Comparison of ENCODE assay signal across 15 cellular contexts in genomic region chr3:21747376-21747775, GRCh38. TPM values are rescaled to one million over a fixed set of nuclear protein-coding genes. Genes with fewer than 3 reads are reported as not detected.
DNase-seq lines count a peak whose midpoint lies in the region; ATAC-seq and TF ChIP-seq lines count a peak whose summit lies in the region.
"Had no signal": no experiment of that assay in that cellular context is flagged by ENCODE, and none has a peak within 500 bp of the region (broad histone marks: within the 10 kb centered on the region; RNA-seq: fewer than 3 reads in every experiment).

No MANE protein-coding gene starts in this region.

- no peak overlapping the region for H3K27ac ChIP-seq in thyroid gland
- H3K27ac ChIP-seq: PC-9 had no signal

- H3K27me3 ChIP-seq in thyroid gland, result no peaks in the 10 kb centered on the region

- WGBS in thyroid gland, 2 donors, result 30 to 52% methylated on average over 3 of the region's 3 CpGs

- H3K36me3 ChIP-seq in thyroid gland, result no peaks in the 10 kb centered on the region

- intact Hi-C loops in thyroid gland (cut with DNase I), result no loop called here

- no peak for TF ChIP-seq CTCF in thyroid gland (IDR thresholded peaks at IDR 0.05)

- H3K9me3 ChIP-seq in thyroid gland, result no peaks in the 10 kb centered on the region

- H3K4me1 ChIP-seq in thyroid gland, result peaks cover 10 to 22% of the 10 kb centered on the region in 2 donors

- no peak for TF ChIP-seq POLR2A in thyroid gland (IDR thresholded peaks at IDR 0.05)

- no peak for ATAC-seq in stimulated activated naive CD8-positive, alpha-beta T cell treated with anti-CD3 and anti-CD28 coated beads, Interleukin-15, Interleukin-2, amounts not matched to agents 100 U/mL and 50 U/mL, for 24 hours
- ATAC-seq: left colon had no signal

- H3K4me3 ChIP-seq in thyroid gland (replicated peaks in 1 of 3), result no peak overlapping the region
- H3K4me3 ChIP-seq: PC-9 had no signal

- DNase-seq in M059J (ENCODE audit: low read depth), result peak; percentile 54
- peak; percentile 94 for DNase-seq in cerebellar cortex (ENCODE audit: low spot score)
- DNase-seq in kidney glomerular epithelial cell (lab: John Stamatoyannopoulos, UW), result peak; percentile 64
- DNase-seq in thyroid gland, result peak; percentile 23 to 31
- DNase-seq in stimulated activated naive CD8-positive, alpha-beta T cell treated with anti-CD3 and anti-CD28 coated beads, Interleukin-15, Interleukin-2, amounts not matched to agents 100 U/mL and 50 U/mL, for 24 hours, result no peak
- DNase-seq in DMS79 treated with DMSO at 0.1 percent for 48 hours (lab: John Stamatoyannopoulos, UW), result no peak
- DNase-seq in GDM1 (lab: John Stamatoyannopoulos, UW), result no peak
- DNase-seq: activated CD4-positive, alpha-beta T cell treated with anti-CD3 and anti-CD28 coated beads, Interleukin-2, amount 50 U/mL, for 48 hours; CD4-positive, CD25-positive, alpha-beta regulatory T cell; erythroblast; GOT3; left colon; NCI-H187 treated with DMSO at 0.1 percent for 48 hours; PC-9; stimulated activated CD4-positive, alpha-beta T cell treated with anti-CD3 and anti-CD28 coated beads, Interleukin-15, amount 100 ng/mL, for 24 hours had no signal

RNA-seq across cellular contexts. Expression of gene ZNF385D, which starts 3.6 kb away (rescaled TPM):
- total RNA-seq in M059J (2014; rRNA removed; shearing (Covaris generic)), result 1.5 and 3.1 TPM in 2 replicates
- 1 to 10 TPM in 3 of 4 donors, under 1 TPM in 1; 0.49 to 2.2 (median 1.5) TPM for total RNA-seq in thyroid gland

Comparison
In these comparisons a context has a peak if more than half of its experiments do, and no peak if none do; other contexts are left out.
1. DNase-seq: peak in M059J (single experiment), cerebellar cortex (single experiment), kidney glomerular epithelial cell (single experiment) and thyroid gland (2 of 2); none in stimulated activated naive CD8-positive, alpha-beta T cell treated with anti-CD3 and anti-CD28 coated beads, Interleukin-15, Interleukin-2, amounts not matched to agents 100 U/mL and 50 U/mL, for 24 hours (single experiment), DMS79 treated with DMSO at 0.1 percent for 48 hours (single experiment) and GDM1 (single experiment).